2 cellular contexts compared by ENCODE assay signal in the genomic region with DNA sequence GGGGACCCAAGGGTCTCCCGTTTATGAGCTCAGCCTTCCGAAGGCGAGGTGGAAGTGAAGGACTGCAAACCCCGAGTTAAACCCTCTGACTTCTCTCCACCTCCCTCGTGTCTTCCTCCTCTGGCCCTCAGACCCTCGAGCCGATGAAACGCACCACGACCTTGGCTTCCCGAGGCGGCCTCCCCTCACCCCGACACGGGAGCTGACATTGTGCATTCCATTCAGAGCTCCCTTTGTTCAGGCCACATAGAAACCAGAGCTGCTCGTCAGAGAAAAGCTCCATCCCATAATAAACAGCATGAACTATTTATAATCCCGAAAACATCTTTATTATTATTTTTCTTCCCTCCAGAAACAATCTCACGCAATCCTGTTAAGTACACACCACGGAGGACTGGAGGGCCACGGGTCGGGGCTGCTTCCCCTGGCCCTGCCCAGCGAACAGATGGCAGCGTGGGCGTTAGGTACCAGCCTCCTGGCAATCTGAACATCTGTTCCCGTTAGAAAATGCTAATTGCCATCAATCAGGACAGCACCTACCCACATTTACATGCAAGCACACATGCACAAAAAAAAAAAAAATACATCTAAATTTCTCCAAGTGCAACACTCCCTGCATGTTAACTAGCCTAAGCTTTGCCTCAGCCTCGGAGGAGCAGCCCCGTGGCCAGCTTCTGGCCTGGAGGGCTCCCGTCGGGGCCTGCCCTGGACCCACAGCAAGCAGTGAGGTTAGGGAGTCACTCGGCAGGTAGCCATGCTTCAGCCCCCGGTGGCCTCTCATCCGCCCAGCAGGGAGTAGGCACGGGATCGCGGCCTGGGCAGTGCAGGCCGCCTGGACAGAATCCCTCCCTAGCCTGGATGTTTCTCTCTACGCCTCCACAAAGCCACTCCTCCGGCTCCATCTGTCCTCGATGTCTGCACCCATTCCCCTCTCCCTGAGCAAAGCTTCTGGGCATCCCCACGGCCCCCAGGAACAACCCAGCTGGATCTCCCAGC.
TF ChIP-seq lines count a peak whose summit lies in the region.

No MANE protein-coding gene starts in this region.

TF ChIP-seq in SK-N-SH, 30 proteins besides CTCF, POLR2A, EP300 and RAD21 (continued from another document):
- TF ChIP-seq, protein P1, sequence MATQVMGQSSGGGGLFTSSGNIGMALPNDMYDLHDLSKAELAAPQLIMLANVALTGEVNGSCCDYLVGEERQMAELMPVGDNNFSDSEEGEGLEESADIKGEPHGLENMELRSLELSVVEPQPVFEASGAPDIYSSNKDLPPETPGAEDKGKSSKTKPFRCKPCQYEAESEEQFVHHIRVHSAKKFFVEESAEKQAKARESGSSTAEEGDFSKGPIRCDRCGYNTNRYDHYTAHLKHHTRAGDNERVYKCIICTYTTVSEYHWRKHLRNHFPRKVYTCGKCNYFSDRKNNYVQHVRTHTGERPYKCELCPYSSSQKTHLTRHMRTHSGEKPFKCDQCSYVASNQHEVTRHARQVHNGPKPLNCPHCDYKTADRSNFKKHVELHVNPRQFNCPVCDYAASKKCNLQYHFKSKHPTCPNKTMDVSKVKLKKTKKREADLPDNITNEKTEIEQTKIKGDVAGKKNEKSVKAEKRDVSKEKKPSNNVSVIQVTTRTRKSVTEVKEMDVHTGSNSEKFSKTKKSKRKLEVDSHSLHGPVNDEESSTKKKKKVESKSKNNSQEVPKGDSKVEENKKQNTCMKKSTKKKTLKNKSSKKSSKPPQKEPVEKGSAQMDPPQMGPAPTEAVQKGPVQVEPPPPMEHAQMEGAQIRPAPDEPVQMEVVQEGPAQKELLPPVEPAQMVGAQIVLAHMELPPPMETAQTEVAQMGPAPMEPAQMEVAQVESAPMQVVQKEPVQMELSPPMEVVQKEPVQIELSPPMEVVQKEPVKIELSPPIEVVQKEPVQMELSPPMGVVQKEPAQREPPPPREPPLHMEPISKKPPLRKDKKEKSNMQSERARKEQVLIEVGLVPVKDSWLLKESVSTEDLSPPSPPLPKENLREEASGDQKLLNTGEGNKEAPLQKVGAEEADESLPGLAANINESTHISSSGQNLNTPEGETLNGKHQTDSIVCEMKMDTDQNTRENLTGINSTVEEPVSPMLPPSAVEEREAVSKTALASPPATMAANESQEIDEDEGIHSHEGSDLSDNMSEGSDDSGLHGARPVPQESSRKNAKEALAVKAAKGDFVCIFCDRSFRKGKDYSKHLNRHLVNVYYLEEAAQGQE (IDR thresholded peaks at IDR 0.05; ENCODE audit: low read depth, low read length), result no peak
- no peak for TF ChIP-seq JUND (IDR thresholded peaks at IDR 0.05)
- no peak for TF ChIP-seq TAF1 (IDR thresholded peaks at IDR 0.05; ENCODE audit: borderline replicate concordance, low read depth, low read length)
- TF ChIP-seq NFIC (IDR thresholded peaks at IDR 0.05; ENCODE audit: borderline replicate concordance), result no peak
- TF ChIP-seq FOSL2 (IDR thresholded peaks at IDR 0.05; ENCODE audit: borderline replicate concordance, low read depth), result no peak
- no peak for TF ChIP-seq SIN3A (IDR thresholded peaks at IDR 0.05; ENCODE audit: borderline replicate concordance, low read depth, low read length)
- TF ChIP-seq POLR2AphosphoS5 (IDR thresholded peaks at IDR 0.05; ENCODE audit: low read depth, low read length), result no peak
- no peak for TF ChIP-seq TEAD4 (IDR thresholded peaks at IDR 0.05; ENCODE audit: borderline replicate concordance, insufficient read depth)
- no peak for TF ChIP-seq RCOR1 (IDR thresholded peaks at IDR 0.05; ENCODE audit: low read length)
- TF ChIP-seq NRF1 (IDR thresholded peaks at IDR 0.05; ENCODE audit: low read depth, low read length), result no peak
TF ChIP-seq in SK-N-SH: peak in this region for 0.

TF ChIP-seq in SK-N-SH treated with all-trans-retinoic acid at 6 μM for 48 hours, 23 proteins besides CTCF, POLR2A, EP300 and RAD21 (continued from another document):
- TF ChIP-seq, protein P2, sequence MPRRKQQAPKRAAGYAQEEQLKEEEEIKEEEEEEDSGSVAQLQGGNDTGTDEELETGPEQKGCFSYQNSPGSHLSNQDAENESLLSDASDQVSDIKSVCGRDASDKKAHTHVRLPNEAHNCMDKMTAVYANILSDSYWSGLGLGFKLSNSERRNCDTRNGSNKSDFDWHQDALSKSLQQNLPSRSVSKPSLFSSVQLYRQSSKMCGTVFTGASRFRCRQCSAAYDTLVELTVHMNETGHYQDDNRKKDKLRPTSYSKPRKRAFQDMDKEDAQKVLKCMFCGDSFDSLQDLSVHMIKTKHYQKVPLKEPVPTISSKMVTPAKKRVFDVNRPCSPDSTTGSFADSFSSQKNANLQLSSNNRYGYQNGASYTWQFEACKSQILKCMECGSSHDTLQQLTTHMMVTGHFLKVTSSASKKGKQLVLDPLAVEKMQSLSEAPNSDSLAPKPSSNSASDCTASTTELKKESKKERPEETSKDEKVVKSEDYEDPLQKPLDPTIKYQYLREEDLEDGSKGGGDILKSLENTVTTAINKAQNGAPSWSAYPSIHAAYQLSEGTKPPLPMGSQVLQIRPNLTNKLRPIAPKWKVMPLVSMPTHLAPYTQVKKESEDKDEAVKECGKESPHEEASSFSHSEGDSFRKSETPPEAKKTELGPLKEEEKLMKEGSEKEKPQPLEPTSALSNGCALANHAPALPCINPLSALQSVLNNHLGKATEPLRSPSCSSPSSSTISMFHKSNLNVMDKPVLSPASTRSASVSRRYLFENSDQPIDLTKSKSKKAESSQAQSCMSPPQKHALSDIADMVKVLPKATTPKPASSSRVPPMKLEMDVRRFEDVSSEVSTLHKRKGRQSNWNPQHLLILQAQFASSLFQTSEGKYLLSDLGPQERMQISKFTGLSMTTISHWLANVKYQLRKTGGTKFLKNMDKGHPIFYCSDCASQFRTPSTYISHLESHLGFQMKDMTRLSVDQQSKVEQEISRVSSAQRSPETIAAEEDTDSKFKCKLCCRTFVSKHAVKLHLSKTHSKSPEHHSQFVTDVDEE (CRISPR knock-in tag; IDR thresholded peaks at IDR 0.05), result no peak
- TF ChIP-seq, protein P3, sequence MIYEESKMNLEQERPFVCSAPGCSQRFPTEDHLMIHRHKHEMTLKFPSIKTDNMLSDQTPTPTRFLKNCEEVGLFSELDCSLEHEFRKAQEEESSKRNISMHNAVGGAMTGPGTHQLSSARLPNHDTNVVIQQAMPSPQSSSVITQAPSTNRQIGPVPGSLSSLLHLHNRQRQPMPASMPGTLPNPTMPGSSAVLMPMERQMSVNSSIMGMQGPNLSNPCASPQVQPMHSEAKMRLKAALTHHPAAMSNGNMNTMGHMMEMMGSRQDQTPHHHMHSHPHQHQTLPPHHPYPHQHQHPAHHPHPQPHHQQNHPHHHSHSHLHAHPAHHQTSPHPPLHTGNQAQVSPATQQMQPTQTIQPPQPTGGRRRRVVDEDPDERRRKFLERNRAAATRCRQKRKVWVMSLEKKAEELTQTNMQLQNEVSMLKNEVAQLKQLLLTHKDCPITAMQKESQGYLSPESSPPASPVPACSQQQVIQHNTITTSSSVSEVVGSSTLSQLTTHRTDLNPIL (CRISPR knock-in tag; IDR thresholded peaks at IDR 0.05; ENCODE audit: low read depth), result no peak
- TF ChIP-seq GLIS3 (CRISPR knock-in tag; IDR thresholded peaks at IDR 0.05), result no peak
- TF ChIP-seq ZNF8 (CRISPR knock-in tag; IDR thresholded peaks at IDR 0.05), result no peak
- TF ChIP-seq CSDC2 (CRISPR knock-in tag; IDR thresholded peaks at IDR 0.05), result no peak
- no peak for TF ChIP-seq ZNF70 (CRISPR knock-in tag; IDR thresholded peaks at IDR 0.05)
- no peak for TF ChIP-seq ARNTL (CRISPR knock-in tag; IDR thresholded peaks at IDR 0.05; ENCODE audit: borderline replicate concordance, low read depth)
